ENCODE assay signal across 9 cellular contexts in genomic region chr1:225813250-225813964, GRCh38. TPM values are rescaled to one million over a fixed set of nuclear protein-coding genes. Genes with fewer than 3 reads are reported as not detected.
DNase-seq lines count a peak whose midpoint lies in the region; ATAC-seq, FAIRE-seq and TF ChIP-seq lines count a peak whose summit lies in the region.
"Had no signal": no experiment of that assay in that cellular context is flagged by ENCODE, and none has a peak within 500 bp of the region (broad histone marks: within the 10 kb centered on the region; RNA-seq: fewer than 3 reads in every experiment).

No MANE protein-coding gene starts in this region.

- H3K4me3 ChIP-seq in H1 (ENCODE audit: extremely low read depth in 1 of 4, insufficient read depth in 2 of 4, low read depth in 3 of 4, low read length in 4 of 4), result no peak overlapping the region

- peak overlapping the region; percentile 57 for H2AK5ac ChIP-seq in H1 (ENCODE audit: low read depth, low read length)

- H3K4me1 ChIP-seq in H1 (replicated peaks in 1 of 4; ENCODE audit: control insufficient read depth in 3 of 4, insufficient read depth in 4 of 4, low read length in 3 of 4), result peaks cover 18 to 43% (median 28%) of the 10 kb centered on the region in 4 experiments

- DNase-seq in DMS53 treated with DMSO at 0.1 percent for 48 hours (lab: John Stamatoyannopoulos, UW; ENCODE audit: unreplicated experiment), result peak; percentile 63
- peak; percentile 46 for DNase-seq in NCI-H345 treated with DMSO at 0.1 percent for 48 hours (lab: John Stamatoyannopoulos, UW; ENCODE audit: unreplicated experiment)
- DNase-seq in H1 (ENCODE audit: low read depth in 1 of 2, low spot score in 2 of 2), result no peak
- DNase-seq in nephron progenitor cell, result peak; percentile 68
- DNase-seq in cerebellar nuclear complex (lab: John Stamatoyannopoulos, UW), result no peak
- no peak for DNase-seq in iPS-NIHi7 (ENCODE audit: extremely low spot score)

- no peak overlapping the region; a peak in 1 of 4 replicates for H3K4me2 ChIP-seq in H1 (ENCODE audit: insufficient read depth in 1 of 2, low read depth in 2 of 2, low read length in 2 of 2)

- POLR2A ChIA-PET in H1 (lab: Charles Lee; ENCODE audit: partially characterized antibody), result interaction anchor here (0.9 to 13.3 kb wide), 11 partner anchors 10 to 86 kb away, joined by 3 to 166 read pairs (median 4); partner anchors contain the start of genes SRP9 and TMEM63A

- H2BK20ac ChIP-seq in H1 (ENCODE audit: low read length), result no peak overlapping the region

- H3K9me3 Mint-ChIP-seq in nephron progenitor cell, result no peaks in the 10 kb centered on the region
- H3K9me3 Mint-ChIP-seq: activated naive CD4-positive, alpha-beta T cell treated with anti-CD3 and anti-CD28 coated beads, Interleukin-2, amount 50 U/mL, for 24 hours had no signal

- peaks cover 6% of the 10 kb centered on the region for H3K27me3 Mint-ChIP-seq in nephron progenitor cell (ENCODE audit: low read depth, poor library complexity)
- H3K27me3 Mint-ChIP-seq: activated naive CD4-positive, alpha-beta T cell treated with anti-CD3 and anti-CD28 coated beads, Interleukin-2, amount 50 U/mL, for 24 hours had no signal

- H3K18ac ChIP-seq in H1 (ENCODE audit: extremely low read depth, low read length), result no peak overlapping the region

- H2BK5ac ChIP-seq in H1 (ENCODE audit: low read depth, low read length), result 0 out of 2 replicates have a peak overlapping the region, but pooled peaks have one; percentile 6

- no peak overlapping the region for H3K9ac ChIP-seq in H1 (replicated peaks in 1 of 4; ENCODE audit: extremely low read depth in 1 of 4, low read depth in 3 of 4, low read length in 3 of 4)

- H4K91ac ChIP-seq in H1 (replicated peaks; ENCODE audit: insufficient read length, low read length), result no peak overlapping the region

- no peak overlapping the region for H2BK120ac ChIP-seq in H1 (replicated peaks; ENCODE audit: low read depth, low read length)

- H3K4ac ChIP-seq in H1 (replicated peaks; ENCODE audit: insufficient read length, low read depth, low read length), result no peak overlapping the region

- H3K56ac ChIP-seq in H1 (replicated peaks; ENCODE audit: insufficient read length, low read depth, low read length), result no peak overlapping the region

- H2AFZ ChIP-seq in H1 (ENCODE audit: low read length), result no peak overlapping the region

- no peak for TF ChIP-seq EP300 in H1 (IDR thresholded peaks at IDR 0.05; ENCODE audit: borderline replicate concordance in 1 of 2, low read depth in 2 of 2, low read length in 2 of 2)

- peaks cover 9% of the 10 kb centered on the region for H3K79me1 ChIP-seq in H1 (ENCODE audit: low read depth, low read length)

- ATAC-seq in HG02970 (IDR thresholded peaks at IDR 0.05; ENCODE audit: low FRiP score, unreplicated experiment) (no peak), HG02852 (IDR thresholded peaks at IDR 0.05; ENCODE audit: unreplicated experiment) (no peak)

- H3K4me3 Mint-ChIP-seq in nephron progenitor cell, result peak overlapping the region; percentile 52
- H3K4me3 Mint-ChIP-seq: activated naive CD4-positive, alpha-beta T cell treated with anti-CD3 and anti-CD28 coated beads, Interleukin-2, amount 50 U/mL, for 24 hours had no signal

- TF ChIP-seq CTCF in H1 (IDR thresholded peaks at IDR 0.05; ENCODE audit: control extremely low read depth in 1 of 3, insufficient read depth in 1 of 3, low read depth in 1 of 3, low read length in 3 of 3) (no peak), nephron progenitor cell (IDR thresholded peaks at IDR 0.05) (no peak)

- H4K8ac ChIP-seq in H1 (ENCODE audit: extremely low read depth, insufficient read depth, low read length), result no peak overlapping the region

- peaks cover 0 to 25% of the 10 kb centered on the region in 2 experiments; a peak in 1 of 4 replicates for H3K79me2 ChIP-seq in H1 (ENCODE audit: control insufficient read depth in 1 of 2, insufficient read depth in 2 of 2, low read length in 2 of 2)

- H3K4me1 Mint-ChIP-seq in nephron progenitor cell, result peaks cover 75% of the 10 kb centered on the region

- CTCF ChIA-PET in H1 (lab: Charles Lee; ENCODE audit: partially characterized antibody), result interaction anchor here (0.6 to 8.4 kb wide), 22 partner anchors 9 to 338 kb away, joined by 3 to 50 read pairs (median 5); partner anchors contain the start of gene SRP9

- H3K27ac Mint-ChIP-seq in nephron progenitor cell, result peak overlapping the region; percentile 88
- H3K27ac Mint-ChIP-seq: activated naive CD4-positive, alpha-beta T cell treated with anti-CD3 and anti-CD28 coated beads, Interleukin-2, amount 50 U/mL, for 24 hours had no signal

- H3K9me3 ChIP-seq in H1 (ENCODE audit: insufficient read depth in 2 of 2, low read depth in 1 of 2, low read length in 1 of 2), result no peaks in the 10 kb centered on the region

- peaks cover 4% of the 10 kb centered on the region; the same call in 1 of the 2 replicates for H3K23me2 ChIP-seq in H1 (ENCODE audit: low read depth, low read length)

- no peak overlapping the region for H3K23ac ChIP-seq in H1 (ENCODE audit: insufficient read length)

- no peak overlapping the region for H3K14ac ChIP-seq in H1 (ENCODE audit: insufficient read length)

- no peak overlapping the region for H3K27ac ChIP-seq in H1 (ENCODE audit: low read depth, low read length)

- H3K36me3 Mint-ChIP-seq in nephron progenitor cell (ENCODE audit: low read depth), result no peaks in the 10 kb centered on the region
- H3K36me3 Mint-ChIP-seq: activated naive CD4-positive, alpha-beta T cell treated with anti-CD3 and anti-CD28 coated beads, Interleukin-2, amount 50 U/mL, for 24 hours had no signal

- H3K36me3 ChIP-seq in H1 (ENCODE audit: control insufficient read depth in 2 of 4, insufficient read depth in 4 of 4, low read length in 3 of 4), result no peaks in the 10 kb centered on the region

- H4K20me1 ChIP-seq in H1 (replicated peaks in 1 of 2; ENCODE audit: control insufficient read depth in 1 of 2, insufficient read depth in 2 of 2, low read length in 2 of 2), result peaks cover 0 to 2% of the 10 kb centered on the region in 2 experiments

- no peak for TF ChIP-seq POLR2A in H1 (IDR thresholded peaks at IDR 0.05; ENCODE audit: control extremely low read depth in 1 of 2, low read depth in 2 of 2, low read length in 2 of 2)

- peaks cover 0 to 4% (median 0%) of the 10 kb centered on the region in 4 experiments; a peak in 1 of 7 replicates for H3K27me3 ChIP-seq in H1 (replicated peaks in 1 of 4; ENCODE audit: control insufficient read depth in 3 of 4, extremely low read depth in 1 of 4, insufficient read depth in 3 of 4, low read length in 3 of 4)

- no peak overlapping the region for H4K5ac ChIP-seq in H1 (ENCODE audit: insufficient read length, low read depth, low read length)

- H2BK12ac ChIP-seq in H1 (ENCODE audit: low read depth, low read length), result peak overlapping the region; percentile 52; the same call in 1 of the 2 replicates

- WGBS in H1 (ENCODE audit: extremely low coverage in 1 of 2, insufficient coverage in 1 of 2, insufficient read length in 1 of 2, insufficient replicate concordance in 2 of 2, low coverage in 1 of 2, low lambda C conversion rate in 2 of 2, missing lambda C conversion rate in 1 of 2), 2 experiments, result 73% methylated on average over 9 of the region's 10 CpGs; no CpG with 5 or more reads in 1 of the 2 experiments

- no peak overlapping the region for H2BK15ac ChIP-seq in H1 (ENCODE audit: low read length)

- no peak for FAIRE-seq in H1 (lab: Jason Lieb, UNC)

- no peak for TF ChIP-seq RAD21 in H1 (IDR thresholded peaks at IDR 0.05 in 1 of 2, conservative IDR thresholded peaks at IDR 0.05 in 1 of 2; ENCODE audit: low read depth in 2 of 2, low read length in 2 of 2)

TF ChIP-seq in H1, 55 proteins besides CTCF, POLR2A, EP300 and RAD21:
- 0 out of 2 replicates have a peak, but pooled peaks have one; percentile 53 for TF ChIP-seq TEAD4 (IDR thresholded peaks at IDR 0.05; ENCODE audit: low read depth, low read length)
- no peak for TF ChIP-seq NANOG (IDR thresholded peaks at IDR 0.05; ENCODE audit: insufficient read depth, low read depth, low read length, poor library complexity, severe bottlenecking)
- no peak for TF ChIP-seq SIN3A (conservative IDR thresholded peaks at IDR 0.05 in 1 of 2, IDR thresholded peaks at IDR 0.05 in 1 of 2; ENCODE audit: low read depth in 1 of 2, low read length in 2 of 2)

RNA-seq across cellular contexts. Expression of gene EPHX1, which starts 3.5 kb away (rescaled TPM):
- total RNA-seq in H1 (2021; fragmentation: NEBNext Ultra II Directional; extraction: Animal tissue kit (Norgen Biotek cat#: 25700)), result 79.1 and 80.0 TPM in 2 replicates
- 45.3 and 47.6 TPM in 2 replicates for polyA plus RNA-seq in H1 (2011; rRNA removed)
- 23.5 TPM for polyA plus RNA-seq in H1 (2011; cell fraction: cytosol; rRNA removed)
- polyA plus RNA-seq in H1 (2011; cell fraction: nucleus; rRNA removed), result 50.9 TPM
- polyA plus RNA-seq in H1 (2012, experiment 1 of 2), result 87.4 to 98.2 TPM (median 91.4 TPM) in 4 replicates
- polyA plus RNA-seq in H1 (2012, experiment 2 of 2), result 157 TPM
- 157 TPM for polyA plus RNA-seq in H1 (2013, experiment 1 of 2)
- polyA plus RNA-seq in H1 (2013, experiment 2 of 2), result 166 TPM
- polyA minus RNA-seq in H1 (2011; rRNA and poly(A)+ RNA removed), result 30.1 and 31.7 TPM in 2 replicates
- 19.2 TPM for polyA minus RNA-seq in H1 (2011; cell fraction: cytosol; rRNA and poly(A)+ RNA removed)
- polyA minus RNA-seq in H1 (2011; cell fraction: nucleus; rRNA and poly(A)+ RNA removed), result 22.1 TPM

RNA-seq across cellular contexts. Expression of gene SRP9, which starts 35.8 kb away (rescaled TPM):
- total RNA-seq in H1 (2021; fragmentation: NEBNext Ultra II Directional; extraction: Animal tissue kit (Norgen Biotek cat#: 25700)), result 446 and 448 TPM in 2 replicates
- polyA plus RNA-seq in H1 (2011; rRNA removed), result 342 and 572 TPM in 2 replicates
- polyA plus RNA-seq in H1 (2011; cell fraction: cytosol; rRNA removed), result 639 TPM
- 94.4 TPM for polyA plus RNA-seq in H1 (2011; cell fraction: nucleus; rRNA removed)
- polyA plus RNA-seq in H1 (2012, experiment 1 of 2), result 256 to 682 TPM (median 537 TPM) in 4 replicates
- 59.1 TPM for polyA plus RNA-seq in H1 (2012, experiment 2 of 2)
- polyA plus RNA-seq in H1 (2013, experiment 1 of 2), result 274 TPM
- polyA plus RNA-seq in H1 (2013, experiment 2 of 2), result 272 TPM
- polyA minus RNA-seq in H1 (2011; rRNA and poly(A)+ RNA removed), result 150 and 182 TPM in 2 replicates
- polyA minus RNA-seq in H1 (2011; cell fraction: cytosol; rRNA and poly(A)+ RNA removed), result 259 TPM
- polyA minus RNA-seq in H1 (2011; cell fraction: nucleus; rRNA and poly(A)+ RNA removed), result 78.2 TPM

Comparison
In these comparisons a context has a peak if more than half of its experiments do, and no peak if none do; other contexts are left out.
1. DNase-seq: peak in DMS53 treated with DMSO at 0.1 percent for 48 hours (single experiment), NCI-H345 treated with DMSO at 0.1 percent for 48 hours (single experiment) and nephron progenitor cell (single experiment); none in H1 (0 of 2), cerebellar nuclear complex (0 of 2) and iPS-NIHi7 (single experiment).